9 cellular contexts compared by ENCODE assay signal in the genomic region with DNA sequence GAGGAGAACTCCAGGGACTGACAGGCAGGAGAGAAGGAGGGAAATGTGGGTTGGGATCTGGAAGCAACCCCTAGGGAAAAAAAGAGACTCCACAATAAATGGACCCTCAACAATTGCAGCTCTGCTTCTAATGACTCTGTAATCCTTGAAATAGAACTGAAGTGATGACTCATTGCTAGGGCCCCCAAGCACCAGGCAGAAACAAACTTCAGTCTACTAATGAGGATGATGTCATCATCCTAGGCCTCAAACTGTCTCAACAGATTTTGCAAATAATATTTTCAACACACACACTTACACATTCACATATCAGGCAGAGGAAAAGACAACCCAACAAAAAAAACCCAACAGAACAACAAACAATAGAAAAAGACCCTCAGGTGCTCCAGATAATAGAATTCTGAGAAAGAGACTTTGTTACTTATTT.
DNase-seq lines count a peak whose midpoint lies in the region; ATAC-seq and TF ChIP-seq lines count a peak whose summit lies in the region.
"Had no signal": no experiment of that assay in that cellular context is flagged by ENCODE, and none has a peak within 500 bp of the region (broad histone marks: within the 10 kb centered on the region; RNA-seq: fewer than 3 reads in every experiment).

No MANE protein-coding gene starts in this region.

- H3K27ac ChIP-seq in brain microvascular endothelial cell (peak overlapping the region; percentile 47), psoas muscle (peak overlapping the region; percentile 86)
- H3K27ac ChIP-seq: 22Rv1 had no signal

- H3K36me3 ChIP-seq in brain microvascular endothelial cell (replicated peaks) (no peaks in the 10 kb centered on the region), psoas muscle (ENCODE audit: insufficient read depth in 1 of 2, low read depth in 1 of 2) (no peaks in the 10 kb centered on the region)

- peak; percentile 31 for DNase-seq in DMS 273 (lab: John Stamatoyannopoulos, UW; ENCODE audit: unreplicated experiment)
- DNase-seq in DMS 273 treated with DMSO at 0.1 percent for 48 hours (lab: John Stamatoyannopoulos, UW) = no peak
- peak; percentile 46 for DNase-seq in NCI-H69 (lab: John Stamatoyannopoulos, UW)
- DNase-seq in brain microvascular endothelial cell = peak; percentile 80
- peak in 1 of 2 donors; percentile 46 for DNase-seq in psoas muscle
- DNase-seq in stimulated activated CD4-positive, alpha-beta T cell treated with anti-CD3 and anti-CD28 coated beads, Interleukin-2, amount 100 ng/mL, for 24 hours = no peak
- DNase-seq in stimulated activated CD4-positive, alpha-beta T cell treated with anti-CD3 and anti-CD28 coated beads, Interleukin-12 subunit alpha, Interleukin-12 subunit beta, amount 100 ng/mL, for 4 hours = no peak

- intact Hi-C loops in psoas muscle (cut with DNase I) = no loop called here

- H3K4me3 ChIP-seq in brain microvascular endothelial cell (ENCODE audit: low read depth, low read length) (no peak overlapping the region), psoas muscle (peak overlapping the region; percentile 8)

- TF ChIP-seq CTCF in brain microvascular endothelial cell (IDR thresholded peaks at IDR 0.05; ENCODE audit: low read depth, low read length, missing control alignments) (no peak), psoas muscle (IDR thresholded peaks at IDR 0.05) (no peak)

- no peaks in the 10 kb centered on the region for H3K9me3 ChIP-seq in psoas muscle

- in situ Hi-C loops in brain microvascular endothelial cell (cut with HindIII; ENCODE audit: low pct_ligation_motif_present, low sequenced_read_pairs) = no loop called here

- H3K27me3 ChIP-seq in brain microvascular endothelial cell (replicated peaks) = no peaks in the 10 kb centered on the region
- H3K27me3 ChIP-seq in psoas muscle (ENCODE audit: insufficient read depth in 3 of 3, low read length in 2 of 3) = no peaks in the 10 kb centered on the region

- ATAC-seq in psoas muscle = peak; percentile 46 to 67 (median 58)
- ATAC-seq in GM18907 (IDR thresholded peaks at IDR 0.05; ENCODE audit: unreplicated experiment) = no peak

- peaks cover 91% of the 10 kb centered on the region for H3K4me1 ChIP-seq in psoas muscle

Comparison
In these comparisons a context has a peak if more than half of its experiments do, and no peak if none do; other contexts are left out.
1. DNase-seq: peak in DMS 273 (single experiment), NCI-H69 (single experiment) and brain microvascular endothelial cell (single experiment); none in DMS 273 treated with DMSO at 0.1 percent for 48 hours (single experiment), stimulated activated CD4-positive, alpha-beta T cell treated with anti-CD3 and anti-CD28 coated beads, Interleukin-2, amount 100 ng/mL, for 24 hours (0 of 2) and stimulated activated CD4-positive, alpha-beta T cell treated with anti-CD3 and anti-CD28 coated beads, Interleukin-12 subunit alpha, Interleukin-12 subunit beta, amount 100 ng/mL, for 4 hours (single experiment).